ENCODE assay signal across 17 cellular contexts in the genomic region with DNA sequence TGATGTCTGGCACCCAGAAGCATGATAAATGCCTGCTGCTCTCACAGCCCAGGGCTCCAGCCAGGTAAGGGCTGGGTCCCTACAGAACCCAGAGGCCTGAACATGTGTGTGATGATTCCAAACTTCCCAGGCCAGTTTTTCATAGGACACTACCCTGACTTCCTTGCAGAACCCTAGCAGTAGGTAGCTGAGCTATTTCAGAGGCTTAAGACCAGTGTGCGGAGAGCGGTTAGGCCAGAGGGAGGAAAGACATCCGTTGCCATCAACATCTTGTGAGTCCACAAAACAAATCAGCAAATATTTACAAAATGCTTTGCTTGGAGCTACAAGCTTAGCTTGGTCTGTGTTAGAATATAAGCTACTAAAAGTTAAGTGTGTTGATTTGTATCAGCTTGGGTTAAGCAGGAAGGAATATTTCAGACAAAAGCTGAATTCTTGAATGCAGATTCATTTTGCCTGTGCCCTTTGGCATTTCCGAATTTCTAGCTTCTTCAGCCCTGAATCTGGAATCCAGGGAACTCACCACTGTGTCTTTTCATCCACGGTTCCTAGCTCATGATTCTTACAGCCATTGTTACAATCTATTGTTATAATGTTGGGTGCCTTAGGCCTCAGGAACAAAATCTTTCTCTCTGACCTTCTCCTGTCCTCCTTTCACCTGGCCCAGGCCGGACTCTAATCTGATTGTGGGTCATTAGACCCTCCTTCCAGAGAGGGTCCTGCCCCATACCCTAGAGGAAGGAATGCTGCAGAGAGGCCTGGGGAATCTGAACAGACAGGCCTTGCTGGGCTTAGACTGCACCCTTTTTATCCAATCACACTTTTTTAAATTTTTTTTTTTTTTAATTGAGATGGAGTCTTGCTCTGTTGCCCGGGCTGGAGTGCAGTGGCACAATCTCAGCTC.
"Had no signal": no experiment of that assay in that cellular context is flagged by ENCODE, and none has a peak within 500 bp of the region (broad histone marks: within the 10 kb centered on the region; RNA-seq: fewer than 3 reads in every experiment).

No MANE protein-coding gene starts in this region.

- H2AFZ ChIP-seq: parathyroid adenoma had no signal

- H3K4me1 ChIP-seq: vagina had no signal

- H3K27me3 ChIP-seq: dorsolateral prefrontal cortex, neutrophil, tibial artery, vagina had no signal

- ATAC-seq: activated CD4-positive, CD25-positive, alpha-beta regulatory T cell treated with anti-CD3 and anti-CD28 coated beads, Interleukin-2, amount 50 U/mL, for 24 hours; left cardiac atrium; stimulated activated naive B cell treated with anti-CD40 and anti-IgM and Interleukin-4, amounts not matched to agents 10 μg/mL and 1 μg/mL and 100 μg/mL, for 72 hours had no signal

- H3K36me3 ChIP-seq: neutrophil, tibial artery, vagina had no signal

- H3K27ac ChIP-seq: dorsolateral prefrontal cortex, neutrophil, parathyroid adenoma, tibial artery, vagina had no signal

- DNase-seq: activated CD4-positive, alpha-beta T cell treated with anti-CD3 and anti-CD28 coated beads, Interleukin-2, amount 50 U/mL, for 1 hour; activated naive CD4-positive, alpha-beta T cell; activated naive CD8-positive, alpha-beta T cell treated with anti-CD3 and anti-CD28 coated beads, Interleukin-2, amount 10 ng/mL, durations not matched to agents 7 days and 5 days; activated T-cell treated with anti-CD3 and anti-CD28 coated beads for 4 hours; dorsolateral prefrontal cortex; left cardiac atrium; naive B cell; retina; stimulated activated CD4-positive, alpha-beta T cell treated with anti-CD3 and anti-CD28 coated beads, Interleukin-15, amount 100 ng/mL, for 24 hours; stimulated activated CD4-positive, alpha-beta T cell treated with anti-CD3 and anti-CD28 coated beads, Interleukin-4, amount 100 ng/mL, for 1 hour; stimulated activated naive B cell treated with anti-CD40 and anti-IgM and Interleukin-4, amounts not matched to agents 10 μg/mL and 1 μg/mL and 100 μg/mL, for 72 hours; tibial artery had no signal

- H3K9ac ChIP-seq: parathyroid adenoma had no signal

- H3K4me3 ChIP-seq: dorsolateral prefrontal cortex, lung, tibial artery, vagina had no signal

- H3K9me3 ChIP-seq: neutrophil, tibial artery, vagina had no signal
